In the genomic region with DNA sequence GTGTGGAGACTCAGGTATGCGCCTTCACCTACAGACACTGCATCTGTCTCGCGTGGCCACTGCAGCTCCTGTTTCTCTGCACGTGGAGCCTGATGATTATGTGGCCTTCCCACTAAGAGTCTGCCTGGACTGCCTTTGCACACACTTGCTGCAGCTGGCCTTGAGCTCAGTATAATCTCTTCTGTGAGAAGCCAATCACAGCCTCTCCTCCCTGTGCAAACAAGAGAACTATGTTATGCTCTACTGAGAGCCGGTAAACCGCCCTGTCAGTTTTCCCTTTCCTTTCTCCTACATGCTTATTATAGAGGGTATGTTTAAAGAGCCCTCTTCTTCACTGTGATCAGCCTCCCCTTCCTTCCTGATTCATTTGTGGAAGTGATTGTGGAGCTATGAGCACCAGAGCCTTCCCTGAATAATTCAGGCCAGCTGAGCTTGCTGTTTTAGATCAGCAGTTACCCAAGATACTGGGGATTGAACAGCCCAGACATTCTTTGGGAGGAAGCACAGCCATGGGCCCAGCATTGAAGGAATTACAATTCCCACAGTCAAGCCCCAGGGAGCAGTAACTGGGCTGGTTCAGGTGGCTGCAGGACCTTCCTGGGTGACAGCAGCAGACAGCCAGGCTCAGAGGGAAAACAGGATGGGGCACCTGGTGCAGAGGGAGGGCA, we compare ENCODE assay signal across 12 cellular contexts. TPM values are rescaled to one million over a fixed set of nuclear protein-coding genes. Genes with fewer than 3 reads are reported as not detected.
DNase-seq lines count a peak whose midpoint lies in the region; ATAC-seq lines count a peak whose summit lies in the region.
"Had no signal": no experiment of that assay in that cellular context is flagged by ENCODE, and none has a peak within 500 bp of the region (broad histone marks: within the 10 kb centered on the region; RNA-seq: fewer than 3 reads in every experiment).

No MANE protein-coding gene starts in this region.

- in situ Hi-C loops in Caki2 (cut with HindIII; ENCODE audit: low pct_unique_long_range_greater_than_20kb, low sequenced_read_pairs) = no loop called here
- in situ Hi-C loops in GM23248 (cut with MboI) = no loop called here

- H3K9ac ChIP-seq in GM23248 = no peak overlapping the region

- no peaks in the 10 kb centered on the region for H3K9me2 ChIP-seq in GM23248 (ENCODE audit: insufficient read depth)

- no peaks in the 10 kb centered on the region for H3K36me3 ChIP-seq in GM23248 (ENCODE audit: low read depth)

- DNase-seq in Caki2 (ENCODE audit: low read depth) = peak; percentile 56
- peak; percentile 47 for DNase-seq in NCI-H2107 (lab: John Stamatoyannopoulos, UW)
- peak; percentile 70 for DNase-seq in medulla oblongata (ENCODE audit: extremely low spot score)
- no peak for DNase-seq in NCI-H2171 (lab: John Stamatoyannopoulos, UW)
- DNase-seq in GF-D8 (lab: John Stamatoyannopoulos, UW) = no peak
- no peak for DNase-seq in GM23248
- DNase-seq: activated CD4-positive, alpha-beta T cell treated with anti-CD3 and anti-CD28 coated beads, Interleukin-2, amount 50 U/mL, for 48 hours; islet precursor cell had no signal

- no peaks in the 10 kb centered on the region for H3K79me2 ChIP-seq in GM23248 (ENCODE audit: insufficient read depth)

- H3K4me1 ChIP-seq in GM23248 (ENCODE audit: insufficient read depth) = no peaks in the 10 kb centered on the region

- WGBS in GM23248 (ENCODE audit: low coverage in 1 of 2, low lambda C conversion rate in 2 of 2, missing lambda C conversion rate in 2 of 2), 2 experiments = 51 to 53% methylated on average over 6 of the region's 6 CpGs

- H3K27ac ChIP-seq in angular gyrus (ENCODE audit: low read depth, low read length) (peak overlapping the region; percentile 84), GM23248 (no peak overlapping the region)
- H3K27ac ChIP-seq: C4-2B had no signal

- H3K4me2 ChIP-seq in GM23248 (ENCODE audit: unreplicated experiment) = no peak overlapping the region

- no peaks in the 10 kb centered on the region for H3K9me3 ChIP-seq in GM23248 (ENCODE audit: low read depth)

- no peak for ATAC-seq in GM21619 (IDR thresholded peaks at IDR 0.05; ENCODE audit: unreplicated experiment)
- ATAC-seq: GM12878 had no signal

- H2AFZ ChIP-seq in GM23248 = no peak overlapping the region

- H4K20me1 ChIP-seq in GM23248 (ENCODE audit: insufficient read depth) = no peaks in the 10 kb centered on the region

- H3F3A ChIP-seq in GM23248 (ENCODE audit: insufficient read depth) = 0 out of 2 replicates have a peak, but pooled peaks cover under 1% of the 10 kb centered on the region

- 0 out of 2 replicates have a peak, but pooled peaks cover 9% of the 10 kb centered on the region for H3K27me3 ChIP-seq in GM23248 (replicated peaks; ENCODE audit: insufficient read depth)

- H3K4me3 ChIP-seq in GM23248 = no peak overlapping the region
- H3K4me3 ChIP-seq: GM12878 had no signal

RNA-seq across cellular contexts. Expression of gene TGFA, which starts 3.7 kb away (rescaled TPM):
- total RNA-seq in Caki2 (2014; rRNA removed; shearing (Covaris generic); ENCODE audit: low replicate concordance) = 84.3 and 116 TPM in 2 replicates
- 14.8 and 17.3 TPM in 2 replicates for total RNA-seq in GM23248 (2014; rRNA removed; shearing (Covaris generic))
- 9.2 and 9.7 TPM in 2 replicates for polyA plus RNA-seq in GM23248 (2016; fragmentation: Nextera tagmentation; extraction: Ambion mirVana)

Comparison
In these comparisons a context has a peak if more than half of its experiments do, and no peak if none do; other contexts are left out.
1. DNase-seq: peak in Caki2 (single experiment), NCI-H2107 (single experiment) and medulla oblongata (single experiment); none in NCI-H2171 (single experiment), GF-D8 (single experiment) and GM23248 (single experiment).